Comparison of ENCODE assay signal across 7 cellular contexts in genomic region chr12:27703720-27704452, GRCh38.
DNase-seq lines count a peak whose midpoint lies in the region; TF ChIP-seq lines count a peak whose summit lies in the region.

No MANE protein-coding gene starts in this region.

- no peaks in the 10 kb centered on the region for H3K4me1 ChIP-seq in HEK293 (ENCODE audit: control insufficient read depth, insufficient read depth, low read length)

- TF ChIP-seq CTCF in GM12865 (IDR thresholded peaks at IDR 0.05; ENCODE audit: insufficient read depth, low read depth, low read length, missing control alignments) (peak; percentile 83), HEK293 (tag by site-specific recombination; IDR thresholded peaks at IDR 0.05) (peak; percentile 29; the same call in 1 of the 2 replicates), astrocyte of the cerebellum (IDR thresholded peaks at IDR 0.05; ENCODE audit: low read depth, low read length, missing control alignments) (peak; percentile 88)

- DNase-seq in GM12865 (ENCODE audit: low read depth) (peak; percentile 79), NAMALWA (ENCODE audit: low spot score) (peak; percentile 92), T-helper 1 cell (peak; percentile 18 to 78 (median 54)), astrocyte of the cerebellum (ENCODE audit: low read depth) (peak; percentile 65), iPS DF 4.7 (ENCODE audit: extremely low read depth, low spot score) (peak; percentile 80)
- peak; percentile 21 for DNase-seq in stimulated activated CD4-positive, alpha-beta T cell treated with anti-CD3 and anti-CD28 coated beads, Interleukin-15, amount 100 ng/mL, for 1 hour (ENCODE audit: low read depth in 1 of 2, low spot score in 1 of 2)

- H3K27ac ChIP-seq in HEK293 (ENCODE audit: extremely low read depth, low read depth, low read length) = no peak overlapping the region

- H3K4me3 ChIP-seq in GM12865 (ENCODE audit: low read depth, low read length) (no peak overlapping the region), HEK293 (ENCODE audit: low read depth, low read length) (no peak overlapping the region), astrocyte of the cerebellum (ENCODE audit: low read depth, low read length) (no peak overlapping the region)

- H3K9me3 ChIP-seq in HEK293 (ENCODE audit: control insufficient read depth, insufficient read depth, low read depth, low read length) = no peaks in the 10 kb centered on the region

- in situ Hi-C loops in astrocyte of the cerebellum (cut with HindIII; ENCODE audit: low sequenced_read_pairs) = no loop called here

- CTCF ChIA-PET in HEK293 (lab: Yijun Ruan, JAX) = interaction anchor here (0.5 to 2.5 kb wide), 13 partner anchors 12 to 825 kb away, joined by 3 to 20 read pairs (median 3); no protein-coding TSS in a partner anchor

- POLR2A ChIA-PET in HEK293 (lab: Yijun Ruan, JAX) = no interaction called here

- no peaks in the 10 kb centered on the region for H3K36me3 ChIP-seq in HEK293 (ENCODE audit: control insufficient read depth in 2 of 2, insufficient read depth in 1 of 2, low read length in 2 of 2)

TF ChIP-seq in HEK293, 187 proteins besides CTCF, POLR2A, EP300 and RAD21 (continues in another document):
- TF ChIP-seq ZNF654 (tag by site-specific recombination; IDR thresholded peaks at IDR 0.05; ENCODE audit: low read depth) (peak; percentile 73), TRIM28 (IDR thresholded peaks at IDR 0.05; ENCODE audit: borderline replicate concordance, low read length) (peak; percentile 31; the same call in 1 of the 2 replicates), PRDM4 (tag by site-specific recombination; IDR thresholded peaks at IDR 0.05) (no peak), ZNF366 (tag by site-specific recombination; conservative IDR thresholded peaks at IDR 0.05) (0 out of 2 replicates have a peak, but pooled peaks have one; percentile 29), ZNF843 (tag by site-specific recombination; IDR thresholded peaks at IDR 0.05) (no peak), ZNF184 (tag by site-specific recombination; IDR thresholded peaks at IDR 0.05) (0 out of 2 replicates have a peak, but pooled peaks have one; percentile 29), ZNF354C (tag by site-specific recombination; IDR thresholded peaks at IDR 0.05; ENCODE audit: borderline replicate concordance, low read depth) (no peak), ZNF626 (tag by site-specific recombination; IDR thresholded peaks at IDR 0.05) (peak; percentile 67; the same call in 1 of the 2 replicates), ZFHX2 (tag by site-specific recombination; conservative IDR thresholded peaks at IDR 0.05) (no peak), ZNF302 (tag by site-specific recombination; IDR thresholded peaks at IDR 0.05; ENCODE audit: low read depth) (no peak), ZNF629 (tag by site-specific recombination; IDR thresholded peaks at IDR 0.05) (no peak), ZFP41 (tag by site-specific recombination; IDR thresholded peaks at IDR 0.05; ENCODE audit: borderline replicate concordance) (no peak), SCRT1 (tag by site-specific recombination; IDR thresholded peaks at IDR 0.05; ENCODE audit: borderline replicate concordance) (no peak), KLF1 (tag by site-specific recombination; IDR thresholded peaks at IDR 0.05) (no peak), YY2 (tag by site-specific recombination; IDR thresholded peaks at IDR 0.05) (no peak), ZBTB8A (tag by site-specific recombination; IDR thresholded peaks at IDR 0.05) (no peak), WT1 (tag by site-specific recombination; IDR thresholded peaks at IDR 0.05) (no peak)
- TF ChIP-seq, protein P1, sequence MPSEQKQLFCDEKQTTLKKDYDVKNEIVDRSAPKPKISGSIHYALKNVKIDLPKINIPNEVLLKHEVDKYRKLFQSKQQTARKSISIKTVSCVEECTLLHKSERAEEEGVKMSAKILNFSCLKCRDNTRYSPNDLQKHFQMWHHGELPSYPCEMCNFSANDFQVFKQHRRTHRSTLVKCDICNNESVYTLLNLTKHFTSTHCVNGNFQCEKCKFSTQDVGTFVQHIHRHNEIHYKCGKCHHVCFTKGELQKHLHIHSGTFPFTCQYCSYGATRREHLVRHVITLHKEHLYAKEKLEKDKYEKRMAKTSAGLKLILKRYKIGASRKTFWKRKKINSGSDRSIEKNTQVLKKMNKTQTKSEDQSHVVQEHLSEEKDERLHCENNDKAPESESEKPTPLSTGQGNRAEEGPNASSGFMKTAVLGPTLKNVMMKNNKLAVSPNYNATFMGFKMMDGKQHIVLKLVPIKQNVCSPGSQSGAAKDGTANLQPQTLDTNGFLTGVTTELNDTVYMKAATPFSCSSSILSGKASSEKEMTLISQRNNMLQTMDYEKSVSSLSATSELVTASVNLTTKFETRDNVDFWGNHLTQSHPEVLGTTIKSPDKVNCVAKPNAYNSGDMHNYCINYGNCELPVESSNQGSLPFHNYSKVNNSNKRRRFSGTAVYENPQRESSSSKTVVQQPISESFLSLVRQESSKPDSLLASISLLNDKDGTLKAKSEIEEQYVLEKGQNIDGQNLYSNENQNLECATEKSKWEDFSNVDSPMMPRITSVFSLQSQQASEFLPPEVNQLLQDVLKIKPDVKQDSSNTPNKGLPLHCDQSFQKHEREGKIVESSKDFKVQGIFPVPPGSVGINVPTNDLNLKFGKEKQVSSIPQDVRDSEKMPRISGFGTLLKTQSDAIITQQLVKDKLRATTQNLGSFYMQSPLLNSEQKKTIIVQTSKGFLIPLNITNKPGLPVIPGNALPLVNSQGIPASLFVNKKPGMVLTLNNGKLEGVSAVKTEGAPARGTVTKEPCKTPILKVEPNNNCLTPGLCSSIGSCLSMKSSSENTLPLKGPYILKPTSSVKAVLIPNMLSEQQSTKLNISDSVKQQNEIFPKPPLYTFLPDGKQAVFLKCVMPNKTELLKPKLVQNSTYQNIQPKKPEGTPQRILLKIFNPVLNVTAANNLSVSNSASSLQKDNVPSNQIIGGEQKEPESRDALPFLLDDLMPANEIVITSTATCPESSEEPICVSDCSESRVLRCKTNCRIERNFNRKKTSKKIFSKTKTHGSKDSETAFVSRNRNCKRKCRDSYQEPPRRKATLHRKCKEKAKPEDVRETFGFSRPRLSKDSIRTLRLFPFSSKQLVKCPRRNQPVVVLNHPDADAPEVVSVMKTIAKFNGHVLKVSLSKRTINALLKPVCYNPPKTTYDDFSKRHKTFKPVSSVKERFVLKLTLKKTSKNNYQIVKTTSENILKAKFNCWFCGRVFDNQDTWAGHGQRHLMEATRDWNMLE (tag by site-specific recombination; conservative IDR thresholded peaks at IDR 0.05; ENCODE audit: low read depth) = peak; percentile 50
- TF ChIP-seq, protein P2, sequence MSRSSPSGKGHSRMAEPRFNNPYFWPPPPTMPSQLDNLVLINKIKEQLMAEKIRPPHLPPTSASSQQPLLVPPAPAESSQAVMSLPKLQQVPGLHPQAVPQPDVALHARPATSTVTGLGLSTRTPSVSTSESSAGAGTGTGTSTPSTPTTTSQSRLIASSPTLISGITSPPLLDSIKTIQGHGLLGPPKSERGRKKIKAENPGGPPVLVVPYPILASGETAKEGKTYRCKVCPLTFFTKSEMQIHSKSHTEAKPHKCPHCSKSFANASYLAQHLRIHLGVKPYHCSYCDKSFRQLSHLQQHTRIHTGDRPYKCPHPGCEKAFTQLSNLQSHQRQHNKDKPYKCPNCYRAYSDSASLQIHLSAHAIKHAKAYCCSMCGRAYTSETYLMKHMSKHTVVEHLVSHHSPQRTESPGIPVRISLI (tag by site-specific recombination; IDR thresholded peaks at IDR 0.05) = no peak
- TF ChIP-seq, protein P3, sequence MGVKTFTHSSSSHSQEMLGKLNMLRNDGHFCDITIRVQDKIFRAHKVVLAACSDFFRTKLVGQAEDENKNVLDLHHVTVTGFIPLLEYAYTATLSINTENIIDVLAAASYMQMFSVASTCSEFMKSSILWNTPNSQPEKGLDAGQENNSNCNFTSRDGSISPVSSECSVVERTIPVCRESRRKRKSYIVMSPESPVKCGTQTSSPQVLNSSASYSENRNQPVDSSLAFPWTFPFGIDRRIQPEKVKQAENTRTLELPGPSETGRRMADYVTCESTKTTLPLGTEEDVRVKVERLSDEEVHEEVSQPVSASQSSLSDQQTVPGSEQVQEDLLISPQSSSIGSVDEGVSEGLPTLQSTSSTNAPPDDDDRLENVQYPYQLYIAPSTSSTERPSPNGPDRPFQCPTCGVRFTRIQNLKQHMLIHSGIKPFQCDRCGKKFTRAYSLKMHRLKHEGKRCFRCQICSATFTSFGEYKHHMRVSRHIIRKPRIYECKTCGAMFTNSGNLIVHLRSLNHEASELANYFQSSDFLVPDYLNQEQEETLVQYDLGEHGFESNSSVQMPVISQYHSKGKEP (tag by site-specific recombination; IDR thresholded peaks at IDR 0.05) = peak; percentile 72; the same call in 1 of the 2 replicates
- TF ChIP-seq, protein P4, sequence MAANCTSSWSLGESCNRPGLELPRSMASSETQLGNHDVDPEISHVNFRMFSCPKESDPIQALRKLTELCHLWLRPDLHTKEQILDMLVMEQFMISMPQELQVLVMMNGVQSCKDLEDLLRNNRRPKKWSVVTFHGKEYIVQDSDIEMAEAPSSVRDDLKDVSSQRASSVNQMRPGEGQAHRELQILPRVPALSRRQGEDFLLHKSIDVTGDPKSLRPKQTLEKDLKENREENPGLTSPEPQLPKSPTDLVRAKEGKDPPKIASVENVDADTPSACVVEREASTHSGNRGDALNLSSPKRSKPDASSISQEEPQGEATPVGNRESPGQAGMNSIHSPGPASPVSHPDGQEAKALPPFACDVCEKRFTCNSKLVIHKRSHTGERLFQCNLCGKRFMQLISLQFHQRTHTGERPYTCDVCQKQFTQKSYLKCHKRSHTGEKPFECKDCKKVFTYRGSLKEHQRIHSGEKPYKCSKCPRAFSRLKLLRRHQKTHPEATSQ (tag by site-specific recombination; IDR thresholded peaks at IDR 0.05) = no peak

Comparison
In these comparisons a context has a peak if more than half of its experiments do, and no peak if none do; other contexts are left out.
1. DNase-seq: peak in every context shown above with its lines; median percentile 92 in NAMALWA; 80 in iPS DF 4.7; 79 in GM12865; 65 in astrocyte of the cerebellum; 54 in T-helper 1 cell; 21 in stimulated activated CD4-positive, alpha-beta T cell treated with anti-CD3 and anti-CD28 coated beads, Interleukin-15, amount 100 ng/mL, for 1 hour.
2. CTCF ChIP-seq: peak in every context shown above with its lines; median percentile 88 in astrocyte of the cerebellum; 83 in GM12865; 29 in HEK293.